13 cellular contexts compared by ENCODE assay signal in the genomic region with DNA sequence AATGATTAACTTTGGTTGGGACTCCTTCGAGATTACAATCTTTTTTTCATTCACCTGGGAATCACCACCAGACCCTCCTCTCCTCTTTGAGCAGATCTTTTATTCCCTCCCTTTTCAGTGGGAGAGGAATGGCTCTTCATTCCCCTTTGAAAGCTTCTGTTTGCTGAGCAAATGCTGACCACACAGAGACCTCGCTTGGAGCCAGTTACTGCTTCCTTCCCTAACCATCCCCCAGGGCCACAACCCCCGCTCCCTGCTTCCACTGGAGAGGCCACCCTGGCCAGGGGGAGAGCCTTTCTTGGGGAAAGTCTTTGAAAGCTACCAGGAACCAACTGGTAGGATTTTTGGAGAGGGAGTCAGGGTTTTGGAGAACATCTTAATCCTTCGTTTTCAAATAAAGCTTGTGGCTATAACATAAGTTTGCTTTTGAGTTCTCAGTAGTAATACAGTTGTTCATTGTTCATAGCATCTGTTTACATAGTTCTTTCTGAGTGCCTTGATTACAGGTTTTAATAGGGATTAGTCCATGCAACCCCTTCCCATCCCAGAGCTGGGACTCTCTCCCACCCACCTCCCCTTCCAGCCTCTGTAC.
DNase-seq lines count a peak whose midpoint lies in the region; ATAC-seq and TF ChIP-seq lines count a peak whose summit lies in the region.
"Had no signal": no experiment of that assay in that cellular context is flagged by ENCODE, and none has a peak within 500 bp of the region (broad histone marks: within the 10 kb centered on the region; RNA-seq: fewer than 3 reads in every experiment).

No MANE protein-coding gene starts in this region.

- no peak overlapping the region for H3K4me3 Mint-ChIP-seq in T-helper 17 cell
- H3K4me3 Mint-ChIP-seq: CD4-positive, alpha-beta memory T cell had no signal

- peak overlapping the region; percentile 52 for H3K27ac ChIP-seq in HEK293 (ENCODE audit: extremely low read depth, low read depth, low read length)
- peak overlapping the region; percentile 69 for H3K27ac ChIP-seq in RWPE1
- H3K27ac ChIP-seq in hepatocyte: peak overlapping the region; percentile 67
- no peak overlapping the region for H3K27ac ChIP-seq in osteoblast (ENCODE audit: low read depth, low read length)
- H3K27ac ChIP-seq: gastrocnemius medialis, SK-N-MC had no signal

- ATAC-seq in T-helper 17 cell: no peak
- no peak for ATAC-seq in sciatic nerve

- H3K9me3 ChIP-seq in HEK293 (ENCODE audit: control insufficient read depth, insufficient read depth, low read depth, low read length): no peaks in the 10 kb centered on the region
- no peaks in the 10 kb centered on the region for H3K9me3 ChIP-seq in hepatocyte (ENCODE audit: low read depth)
- H3K9me3 ChIP-seq in osteoblast (ENCODE audit: low read depth, low read length): no peaks in the 10 kb centered on the region
- no peaks in the 10 kb centered on the region for H3K9me3 ChIP-seq in T-helper 17 cell (ENCODE audit: control insufficient read depth, low read length, poor library complexity, severe bottlenecking)
- H3K9me3 ChIP-seq: gastrocnemius medialis, MG63 had no signal

- H3K79me2 ChIP-seq in hepatocyte (peaks cover 57% of the 10 kb centered on the region), osteoblast (ENCODE audit: insufficient read depth, low read length) (peaks cover 66% of the 10 kb centered on the region)

- H3K9me2 ChIP-seq in hepatocyte (replicated peaks; ENCODE audit: insufficient read depth): no peaks in the 10 kb centered on the region

- H4K20me1 ChIP-seq in hepatocyte (ENCODE audit: insufficient read depth, poor library complexity, severe bottlenecking): no peaks in the 10 kb centered on the region
- H4K20me1 ChIP-seq in osteoblast (ENCODE audit: insufficient read depth, low read length): peaks cover 4% of the 10 kb centered on the region

- peaks cover 17% of the 10 kb centered on the region for H3K4me1 ChIP-seq in HEK293 (ENCODE audit: control insufficient read depth, insufficient read depth, low read length)
- H3K4me1 ChIP-seq in hepatocyte (ENCODE audit: insufficient read depth): peaks cover 66% of the 10 kb centered on the region
- H3K4me1 ChIP-seq in osteoblast (ENCODE audit: insufficient read depth, low read length): peaks cover 14% of the 10 kb centered on the region

- H3K36me3 Mint-ChIP-seq in T-helper 17 cell (ENCODE audit: low read depth): peaks cover 3% of the 10 kb centered on the region
- H3K36me3 Mint-ChIP-seq: CD4-positive, alpha-beta memory T cell had no signal

- WGBS in hepatocyte (ENCODE audit: low lambda C conversion rate, missing lambda C conversion rate): 23% methylated on average over 4 of the region's 4 CpGs

- H3K36me3 ChIP-seq in HEK293 (ENCODE audit: control insufficient read depth in 2 of 2, insufficient read depth in 1 of 2, low read length in 2 of 2): no peaks in the 10 kb centered on the region
- no peaks in the 10 kb centered on the region for H3K36me3 ChIP-seq in hepatocyte (replicated peaks; ENCODE audit: insufficient read depth, low read depth)
- no peaks in the 10 kb centered on the region for H3K36me3 ChIP-seq in osteoblast (ENCODE audit: insufficient read depth, low read length)
- H3K36me3 ChIP-seq: gastrocnemius medialis had no signal

- no peak overlapping the region for H3K27ac Mint-ChIP-seq in T-helper 17 cell
- H3K27ac Mint-ChIP-seq: CD4-positive, alpha-beta memory T cell had no signal

- intact Hi-C loops in sciatic nerve (cut with DNase I): no loop called here

- H3K4me1 Mint-ChIP-seq in T-helper 17 cell: no peaks in the 10 kb centered on the region
- H3K4me1 Mint-ChIP-seq: CD4-positive, alpha-beta memory T cell had no signal

- H3K4me3 ChIP-seq in HEK293 (ENCODE audit: low read depth, low read length): no peak overlapping the region
- H3K4me3 ChIP-seq in hepatocyte: no peak overlapping the region
- H3K4me3 ChIP-seq in osteoblast (ENCODE audit: insufficient read depth, low read length): no peak overlapping the region
- H3K4me3 ChIP-seq: gastrocnemius medialis, MG63, SK-N-MC had no signal

- H3K4me2 ChIP-seq in hepatocyte (peak overlapping the region; percentile 69), osteoblast (ENCODE audit: insufficient read depth, low read length) (peak overlapping the region; percentile 54)

- H2AFZ ChIP-seq in hepatocyte: no peak overlapping the region
- H2AFZ ChIP-seq in osteoblast (ENCODE audit: low read length): no peak overlapping the region

- no peak for DNase-seq in RWPE1 (ENCODE audit: low spot score)
- DNase-seq in hepatocyte (ENCODE audit: low spot score): no peak
- no peak for DNase-seq in osteoblast (ENCODE audit: insufficient read length, low spot score, missing footprints)
- no peak for DNase-seq in T-helper 17 cell
- DNase-seq in hypothalamus (lab: John Stamatoyannopoulos, UW): no peak
- no peak for DNase-seq in sciatic nerve (ENCODE audit: low spot score)
- DNase-seq: activated gamma-delta T cell treated with Interleukin-2 at 50 U/mL for 16 hours; CD4-positive, alpha-beta memory T cell; gastrocnemius medialis; GDM1; MG63 had no signal

- H3K27me3 ChIP-seq in hepatocyte (no peaks in the 10 kb centered on the region), osteoblast (ENCODE audit: insufficient read depth, low read length) (no peaks in the 10 kb centered on the region)
- H3K27me3 ChIP-seq: gastrocnemius medialis, MG63 had no signal

- CTCF ChIA-PET in HEK293 (lab: Yijun Ruan, JAX): interaction anchor here (1.1 to 1.9 kb wide), 3 partner anchors 57 to 106 kb away, joined by 4 to 10 read pairs (median 5); no protein-coding TSS in a partner anchor
- CTCF ChIA-PET in RWPE1 (lab: Yijun Ruan, JAX): no interaction called here

- TF ChIP-seq CTCF in HEK293 (tag by site-specific recombination; IDR thresholded peaks at IDR 0.05) (no peak), RWPE1 (conservative IDR thresholded peaks at IDR 0.05; ENCODE audit: low read depth) (no peak), hepatocyte (IDR thresholded peaks at IDR 0.05; ENCODE audit: poor library complexity) (no peak), osteoblast (IDR thresholded peaks at IDR 0.05; ENCODE audit: extremely low read depth, low read depth, low read length) (no peak)

- H3K27me3 Mint-ChIP-seq in T-helper 17 cell: peaks cover 15% of the 10 kb centered on the region

- POLR2A ChIA-PET in HEK293 (lab: Yijun Ruan, JAX) (interaction anchor here (1.1 to 2.1 kb wide), 2 partner anchors 9 to 14 kb away, joined by 3 to 8 read pairs; no protein-coding TSS in a partner anchor), RWPE1 (lab: Yijun Ruan, JAX; ENCODE audit: low non-redundant PET) (no interaction called here)

TF ChIP-seq in HEK293, 187 proteins besides CTCF, POLR2A, EP300 and RAD21 (continues in another document):
- no peak for TF ChIP-seq ZNF514 (tag by site-specific recombination; IDR thresholded peaks at IDR 0.05)
- no peak for TF ChIP-seq ZNF350 (tag by site-specific recombination; IDR thresholded peaks at IDR 0.05)
- TF ChIP-seq ZNF202 (tag by site-specific recombination; IDR thresholded peaks at IDR 0.05; ENCODE audit: borderline replicate concordance): no peak
- TF ChIP-seq ZNF776 (tag by site-specific recombination; IDR thresholded peaks at IDR 0.05; ENCODE audit: borderline replicate concordance): no peak
- no peak for TF ChIP-seq ZNF747 (tag by site-specific recombination; IDR thresholded peaks at IDR 0.05)
- TF ChIP-seq, protein P1, sequence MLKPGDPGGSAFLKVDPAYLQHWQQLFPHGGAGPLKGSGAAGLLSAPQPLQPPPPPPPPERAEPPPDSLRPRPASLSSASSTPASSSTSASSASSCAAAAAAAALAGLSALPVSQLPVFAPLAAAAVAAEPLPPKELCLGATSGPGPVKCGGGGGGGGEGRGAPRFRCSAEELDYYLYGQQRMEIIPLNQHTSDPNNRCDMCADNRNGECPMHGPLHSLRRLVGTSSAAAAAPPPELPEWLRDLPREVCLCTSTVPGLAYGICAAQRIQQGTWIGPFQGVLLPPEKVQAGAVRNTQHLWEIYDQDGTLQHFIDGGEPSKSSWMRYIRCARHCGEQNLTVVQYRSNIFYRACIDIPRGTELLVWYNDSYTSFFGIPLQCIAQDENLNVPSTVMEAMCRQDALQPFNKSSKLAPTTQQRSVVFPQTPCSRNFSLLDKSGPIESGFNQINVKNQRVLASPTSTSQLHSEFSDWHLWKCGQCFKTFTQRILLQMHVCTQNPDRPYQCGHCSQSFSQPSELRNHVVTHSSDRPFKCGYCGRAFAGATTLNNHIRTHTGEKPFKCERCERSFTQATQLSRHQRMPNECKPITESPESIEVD (tag by site-specific recombination; IDR thresholded peaks at IDR 0.05): no peak
- no peak for TF ChIP-seq ZNF24 (tag by site-specific recombination; IDR thresholded peaks at IDR 0.05)
- TF ChIP-seq ZBTB21 (tag by site-specific recombination; IDR thresholded peaks at IDR 0.05): no peak
- TF ChIP-seq ZNF335 (tag by site-specific recombination; conservative IDR thresholded peaks at IDR 0.05): no peak
- TF ChIP-seq GLI2 (tag by site-specific recombination; IDR thresholded peaks at IDR 0.05; ENCODE audit: borderline replicate concordance, low read depth): no peak
- TF ChIP-seq, protein P2, sequence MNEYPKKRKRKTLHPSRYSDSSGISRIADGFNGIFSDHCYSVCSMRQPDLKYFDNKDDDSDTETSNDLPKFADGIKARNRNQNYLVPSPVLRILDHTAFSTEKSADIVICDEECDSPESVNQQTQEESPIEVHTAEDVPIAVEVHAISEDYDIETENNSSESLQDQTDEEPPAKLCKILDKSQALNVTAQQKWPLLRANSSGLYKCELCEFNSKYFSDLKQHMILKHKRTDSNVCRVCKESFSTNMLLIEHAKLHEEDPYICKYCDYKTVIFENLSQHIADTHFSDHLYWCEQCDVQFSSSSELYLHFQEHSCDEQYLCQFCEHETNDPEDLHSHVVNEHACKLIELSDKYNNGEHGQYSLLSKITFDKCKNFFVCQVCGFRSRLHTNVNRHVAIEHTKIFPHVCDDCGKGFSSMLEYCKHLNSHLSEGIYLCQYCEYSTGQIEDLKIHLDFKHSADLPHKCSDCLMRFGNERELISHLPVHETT (tag by site-specific recombination; IDR thresholded peaks at IDR 0.05): no peak
- no peak for TF ChIP-seq MYNN (tag by site-specific recombination; IDR thresholded peaks at IDR 0.05; ENCODE audit: borderline replicate concordance)
- TF ChIP-seq ZNF366 (tag by site-specific recombination; conservative IDR thresholded peaks at IDR 0.05): no peak
- no peak for TF ChIP-seq PRDM1 (tag by site-specific recombination; IDR thresholded peaks at IDR 0.05)
